Comparison of ENCODE assay signal across 9 cellular contexts in the genomic region with DNA sequence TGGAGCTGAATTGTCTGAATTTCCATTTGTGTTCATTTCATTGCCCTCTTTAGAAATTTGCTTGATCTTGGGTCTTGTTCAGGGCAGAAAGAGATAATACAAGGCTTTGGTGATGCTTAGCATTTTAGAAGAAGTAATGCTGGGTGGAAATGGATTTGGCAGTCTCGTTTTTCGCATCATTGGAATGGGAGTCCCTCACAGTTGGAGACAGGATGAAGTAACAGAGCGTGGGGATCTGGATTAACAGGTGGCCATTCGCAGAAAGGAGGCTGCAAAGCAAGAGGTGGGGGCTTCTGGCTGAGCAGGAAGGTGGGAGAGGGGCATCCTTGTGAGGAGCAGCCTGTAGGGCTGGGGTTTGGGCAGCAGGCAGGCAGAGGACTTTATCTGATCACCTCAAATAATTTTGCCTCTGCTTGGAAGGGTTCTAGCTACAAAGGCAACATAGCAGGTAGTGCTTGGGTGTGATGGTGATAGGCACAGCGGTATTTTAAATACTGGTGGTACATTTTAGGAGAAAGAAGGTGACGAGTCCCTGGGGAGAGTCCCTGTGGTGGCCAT. TPM values are rescaled to one million over a fixed set of nuclear protein-coding genes. Genes with fewer than 3 reads are reported as not detected.
DNase-seq lines count a peak whose midpoint lies in the region; ATAC-seq lines count a peak whose summit lies in the region.
"Had no signal": no experiment of that assay in that cellular context is flagged by ENCODE, and none has a peak within 500 bp of the region (broad histone marks: within the 10 kb centered on the region; RNA-seq: fewer than 3 reads in every experiment).

No MANE protein-coding gene starts in this region.

- H3K36me3 ChIP-seq in CD4-positive, CD25-positive, alpha-beta regulatory T cell (ENCODE audit: control insufficient read depth, insufficient read depth, low read length) = no peaks in the 10 kb centered on the region
- no peaks in the 10 kb centered on the region for H3K36me3 ChIP-seq in mucosa of rectum (ENCODE audit: control insufficient read depth in 2 of 2, insufficient read depth in 2 of 2, low read length in 2 of 2)

- peak overlapping the region; percentile 7 to 77 (median 58) for H3K4me3 Mint-ChIP-seq in CD4-positive, CD25-positive, alpha-beta regulatory T cell

- no peaks in the 10 kb centered on the region for H3K9me3 ChIP-seq in CD4-positive, CD25-positive, alpha-beta regulatory T cell (ENCODE audit: control insufficient read depth in 2 of 2, low read length in 2 of 2)
- no peaks in the 10 kb centered on the region for H3K9me3 ChIP-seq in mucosa of rectum (ENCODE audit: control insufficient read depth in 2 of 2, low read length in 2 of 2)

- peak in 1 of 3 donors; percentile 15 for DNase-seq in CD4-positive, CD25-positive, alpha-beta regulatory T cell
- no peak for DNase-seq in activated naive CD4-positive, alpha-beta T cell treated with anti-CD3 and anti-CD28 coated beads, Interleukin-2, amount 50 U/mL, for 72 hours (ENCODE audit: low spot score in 2 of 2)
- DNase-seq in GOT3 (lab: John Stamatoyannopoulos, UW) (no peak), cerebellum (ENCODE audit: low spot score) (no peak)

- H3K27me3 ChIP-seq in CD4-positive, CD25-positive, alpha-beta regulatory T cell (ENCODE audit: control insufficient read depth, insufficient read depth, low read length) = no peaks in the 10 kb centered on the region
- no peaks in the 10 kb centered on the region for H3K27me3 ChIP-seq in mucosa of rectum (ENCODE audit: control insufficient read depth in 2 of 2, insufficient read depth in 2 of 2, low read length in 2 of 2)

- ATAC-seq in CD4-positive, CD25-positive, alpha-beta regulatory T cell (ENCODE audit: low read depth in 2 of 2) = peak in 1 of 2 donors; percentile 49
- peak; percentile 35 for ATAC-seq in HG03196 (IDR thresholded peaks at IDR 0.05; ENCODE audit: unreplicated experiment)
- ATAC-seq in activated naive CD4-positive, alpha-beta T cell treated with anti-CD3 and anti-CD28 coated beads, Interleukin-2, amount 50 U/mL, for 72 hours = peak; percentile 61 to 64
- ATAC-seq in GM21717 (IDR thresholded peaks at IDR 0.05; ENCODE audit: unreplicated experiment) = no peak
- ATAC-seq in HG03175 (IDR thresholded peaks at IDR 0.05; ENCODE audit: unreplicated experiment) = no peak

- H3K36me3 Mint-ChIP-seq in CD4-positive, CD25-positive, alpha-beta regulatory T cell = no peaks in the 10 kb centered on the region
- H3K36me3 Mint-ChIP-seq in activated naive CD4-positive, alpha-beta T cell treated with anti-CD3 and anti-CD28 coated beads, Interleukin-2, amount 50 U/mL, for 72 hours = peaks cover 6 to 39% of the 10 kb centered on the region in 2 donors

- H3K4me3 ChIP-seq in CD4-positive, CD25-positive, alpha-beta regulatory T cell (ENCODE audit: low read depth, low read length) = peak overlapping the region; percentile 77
- no peak overlapping the region for H3K4me3 ChIP-seq in mucosa of rectum (ENCODE audit: low read length in 2 of 2)

- H3K4me1 Mint-ChIP-seq in CD4-positive, CD25-positive, alpha-beta regulatory T cell = peaks cover 41 to 85% (median 67%) of the 10 kb centered on the region in 4 donors

- H3K4me1 ChIP-seq in CD4-positive, CD25-positive, alpha-beta regulatory T cell (ENCODE audit: control insufficient read depth, insufficient read depth, low read length, poor library complexity, severe bottlenecking) = peaks cover 61% of the 10 kb centered on the region
- H3K4me1 ChIP-seq in mucosa of rectum (ENCODE audit: control insufficient read depth in 2 of 2, insufficient read depth in 2 of 2, low read length in 2 of 2) = peaks cover 4 to 11% of the 10 kb centered on the region in 2 donors

- H3K27ac Mint-ChIP-seq in CD4-positive, CD25-positive, alpha-beta regulatory T cell = peak overlapping the region; percentile 87 to 95 (median 91)
- peak overlapping the region; percentile 98 to 99 for H3K27ac Mint-ChIP-seq in activated naive CD4-positive, alpha-beta T cell treated with anti-CD3 and anti-CD28 coated beads, Interleukin-2, amount 50 U/mL, for 72 hours

- peak overlapping the region; percentile 92 for H3K27ac ChIP-seq in CD4-positive, CD25-positive, alpha-beta regulatory T cell (ENCODE audit: insufficient read depth, low read length, poor library complexity, severe bottlenecking)
- H3K27ac ChIP-seq in mucosa of rectum (ENCODE audit: low read depth in 2 of 2, low read length in 2 of 2) = peak overlapping the region; percentile 2 to 71

- no peaks in the 10 kb centered on the region for H3K27me3 Mint-ChIP-seq in CD4-positive, CD25-positive, alpha-beta regulatory T cell

- no peaks in the 10 kb centered on the region for H3K9me3 Mint-ChIP-seq in CD4-positive, CD25-positive, alpha-beta regulatory T cell
- H3K9me3 Mint-ChIP-seq in activated naive CD4-positive, alpha-beta T cell treated with anti-CD3 and anti-CD28 coated beads, Interleukin-2, amount 50 U/mL, for 72 hours = no peaks in the 10 kb centered on the region

- H3K9ac ChIP-seq in mucosa of rectum (ENCODE audit: low read depth in 1 of 2, low read length in 2 of 2) = no peak overlapping the region
- H3K9ac ChIP-seq: KMS-11 had no signal

RNA-seq across cellular contexts. Expression of gene KSR1, which starts 17.0 kb away (rescaled TPM):
- 69.5 TPM for total RNA-seq in CD4-positive, CD25-positive, alpha-beta regulatory T cell
- 1 to 10 TPM; 1.2 to 3.1 (median 1.5) TPM for polyA plus RNA-seq in CD4-positive, CD25-positive, alpha-beta regulatory T cell
- total RNA-seq in activated naive CD4-positive, alpha-beta T cell treated with anti-CD3 and anti-CD28 coated beads, Interleukin-2, amount 50 U/mL, for 72 hours = 100 to 1,000 TPM; 132 to 194 TPM
- total RNA-seq in cerebellum = 43.8 TPM

Comparison
In these comparisons a context has a peak if more than half of its experiments do, and no peak if none do; other contexts are left out.
1. ATAC-seq: peak in HG03196 (single experiment) and activated naive CD4-positive, alpha-beta T cell treated with anti-CD3 and anti-CD28 coated beads, Interleukin-2, amount 50 U/mL, for 72 hours (2 of 2); none in GM21717 (single experiment) and HG03175 (single experiment).